Comparison of ENCODE assay signal across 9 cellular contexts in the genomic region with DNA sequence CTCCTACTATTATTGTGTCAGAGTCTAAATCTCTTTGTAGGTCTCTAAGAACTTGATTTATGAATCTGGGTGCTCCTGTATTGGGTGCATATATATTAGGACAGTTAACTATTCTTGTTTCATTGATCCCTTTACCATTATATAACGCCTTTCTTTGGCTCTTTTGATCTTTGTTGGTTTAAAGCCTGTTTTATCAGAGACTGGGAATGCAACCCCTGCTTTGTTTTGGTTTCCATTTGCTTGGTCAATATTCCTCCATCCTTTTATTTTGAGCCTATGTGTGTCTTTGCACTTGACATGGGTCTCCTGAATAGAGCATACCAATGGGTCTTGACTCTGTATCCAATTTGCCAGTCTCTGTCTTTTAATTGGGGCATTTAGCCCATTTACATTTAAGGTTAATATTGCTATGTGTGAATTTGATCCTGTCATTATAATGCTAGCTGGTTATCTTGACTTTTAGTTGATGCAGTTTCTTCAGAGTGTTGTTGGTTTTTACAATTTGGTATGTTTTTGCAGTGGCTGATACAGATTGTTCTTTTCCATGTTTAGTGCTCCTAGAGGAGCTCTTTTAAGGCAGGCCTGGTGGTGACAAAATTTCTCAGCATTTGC. TPM values are rescaled to one million over a fixed set of nuclear protein-coding genes. Genes with fewer than 3 reads are reported as not detected.
"Had no signal": no experiment of that assay in that cellular context is flagged by ENCODE, and none has a peak within 500 bp of the region (broad histone marks: within the 10 kb centered on the region; RNA-seq: fewer than 3 reads in every experiment).

No MANE protein-coding gene starts in this region.

RNA-seq across cellular contexts. Expression of gene TFPI, which starts 36.4 kb away (rescaled TPM):
- total RNA-seq: activated B cell treated with CpG ODN at 0.5 μM for 24 hours; activated CD4-positive, alpha-beta memory T cell treated with anti-CD3 and anti-CD28 coated beads for 36 hours; activated CD4-positive, alpha-beta memory T cell treated with anti-CD3 and anti-CD28 coated beads, Interleukin-2, amount 10 ng/mL, durations not matched to agents 7 days and 5 days; activated CD4-positive, alpha-beta T cell treated with anti-CD3 and anti-CD28 coated beads, Interleukin-2, amount 10 ng/mL, durations not matched to agents 7 days and 5 days; activated CD8-positive, alpha-beta memory T cell treated with anti-CD3 and anti-CD28 coated beads for 36 hours; activated CD8-positive, alpha-beta memory T cell treated with anti-CD3 and anti-CD28 coated beads, Interleukin-2, amount 10 ng/mL, durations not matched to agents 7 days and 5 days; activated CD8-positive, alpha-beta T cell treated with anti-CD3 and anti-CD28 coated beads for 36 hours; activated CD8-positive, alpha-beta T cell treated with anti-CD3 and anti-CD28 coated beads, Interleukin-2, amount 10 ng/mL, durations not matched to agents 7 days and 5 days; T-helper 1 cell treated with Interleukin-12 subunit alpha and Interleukin-12 subunit beta and Interleukin-4 antibody, amounts not matched to agents 30 ng/mL and 1 ng/mL, for 36 hours had no signal
